In the genomic region with DNA sequence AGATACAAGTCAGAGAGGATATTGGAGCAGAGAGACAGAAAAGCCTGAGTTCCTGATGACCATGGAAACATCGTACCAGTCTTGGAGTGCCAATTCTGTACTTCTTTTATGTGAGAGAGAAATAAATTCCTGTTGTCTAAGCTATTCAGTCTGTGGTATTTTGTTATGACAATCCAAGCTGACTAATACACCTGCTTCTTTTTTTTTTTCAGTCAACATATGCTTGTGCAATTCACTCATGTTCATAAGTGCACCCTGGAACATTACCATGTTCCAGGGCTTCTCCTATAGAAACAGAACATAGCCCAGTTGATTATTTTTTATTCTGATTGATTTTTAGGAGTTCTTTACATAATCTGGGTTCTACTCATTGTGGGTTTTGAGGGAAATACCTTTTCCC, we compare ENCODE assay signal across 12 cellular contexts. TPM values are rescaled to one million over a fixed set of nuclear protein-coding genes. Genes with fewer than 3 reads are reported as not detected.
DNase-seq lines count a peak whose midpoint lies in the region; ATAC-seq and TF ChIP-seq lines count a peak whose summit lies in the region.
"Had no signal": no experiment of that assay in that cellular context is flagged by ENCODE, and none has a peak within 500 bp of the region (broad histone marks: within the 10 kb centered on the region; RNA-seq: fewer than 3 reads in every experiment).

No MANE protein-coding gene starts in this region.

- intact Hi-C loops in activated T-helper 1 cell treated with anti-CD3 and anti-CD28 coated beads, Interleukin-12 subunit alpha, Interleukin-12 subunit beta, Interleukin-2, Interleukin-4 antibody, amounts not matched to agents 30 ng/mL and 10 ng/mL and 1 ng/mL, durations not matched to agents 14 hours and 24 hours and 36 hours (cut with micrococcal nuclease), result loop anchor here (2.0 to 10.0 kb wide), 6 partner anchors 137 to 1561 kb away; a partner anchor contains a TSS

- peak overlapping the region; percentile 87 for H3K4me3 Mint-ChIP-seq in activated T-helper 1 cell treated with anti-CD3 and anti-CD28 coated beads, Interleukin-12 subunit alpha, Interleukin-12 subunit beta, Interleukin-2, Interleukin-4 antibody, amounts not matched to agents 30 ng/mL and 10 ng/mL and 1 ng/mL, durations not matched to agents 14 hours and 24 hours and 36 hours
- no peak overlapping the region for H3K4me3 Mint-ChIP-seq in stimulated activated memory B cell treated with anti-CD40 and anti-IgM and Interleukin-4, amounts not matched to agents 10 μg/mL and 1 μg/mL and 100 μg/mL, for 72 hours

- no peaks in the 10 kb centered on the region for H3K36me3 Mint-ChIP-seq in activated T-helper 1 cell treated with anti-CD3 and anti-CD28 coated beads, Interleukin-12 subunit alpha, Interleukin-12 subunit beta, Interleukin-2, Interleukin-4 antibody, amounts not matched to agents 30 ng/mL and 10 ng/mL and 1 ng/mL, durations not matched to agents 14 hours and 24 hours and 36 hours (ENCODE audit: low read depth)
- H3K36me3 Mint-ChIP-seq in stimulated activated memory B cell treated with anti-CD40 and anti-IgM and Interleukin-4, amounts not matched to agents 10 μg/mL and 1 μg/mL and 100 μg/mL, for 72 hours, result no peaks in the 10 kb centered on the region
- H3K36me3 Mint-ChIP-seq: natural killer cell treated with Interleukin-12 subunit alpha and Interleukin-12 subunit beta and Interleukin-15 and Interleukin-18, amount 100 ng/mL, for 72 hours had no signal

- no peak for TF ChIP-seq CTCF in fibroblast of villous mesenchyme (IDR thresholded peaks at IDR 0.05; ENCODE audit: insufficient read depth, low read depth, low read length)

- no peak overlapping the region for H3K27ac Mint-ChIP-seq in activated T-helper 1 cell treated with anti-CD3 and anti-CD28 coated beads, Interleukin-12 subunit alpha, Interleukin-12 subunit beta, Interleukin-2, Interleukin-4 antibody, amounts not matched to agents 30 ng/mL and 10 ng/mL and 1 ng/mL, durations not matched to agents 14 hours and 24 hours and 36 hours
- peak overlapping the region; percentile 94 for H3K27ac Mint-ChIP-seq in stimulated activated memory B cell treated with anti-CD40 and anti-IgM and Interleukin-4, amounts not matched to agents 10 μg/mL and 1 μg/mL and 100 μg/mL, for 72 hours

- H3K27me3 Mint-ChIP-seq in activated T-helper 1 cell treated with anti-CD3 and anti-CD28 coated beads, Interleukin-12 subunit alpha, Interleukin-12 subunit beta, Interleukin-2, Interleukin-4 antibody, amounts not matched to agents 30 ng/mL and 10 ng/mL and 1 ng/mL, durations not matched to agents 14 hours and 24 hours and 36 hours (ENCODE audit: insufficient read depth), result peaks cover 28% of the 10 kb centered on the region
- H3K27me3 Mint-ChIP-seq in stimulated activated memory B cell treated with anti-CD40 and anti-IgM and Interleukin-4, amounts not matched to agents 10 μg/mL and 1 μg/mL and 100 μg/mL, for 72 hours, result no peaks in the 10 kb centered on the region

- no peak overlapping the region for H3K4me3 ChIP-seq in fibroblast of villous mesenchyme (ENCODE audit: low read depth, low read length)
- H3K4me3 ChIP-seq: suprapubic skin had no signal

- no peaks in the 10 kb centered on the region for H3K9me3 Mint-ChIP-seq in activated T-helper 1 cell treated with anti-CD3 and anti-CD28 coated beads, Interleukin-12 subunit alpha, Interleukin-12 subunit beta, Interleukin-2, Interleukin-4 antibody, amounts not matched to agents 30 ng/mL and 10 ng/mL and 1 ng/mL, durations not matched to agents 14 hours and 24 hours and 36 hours
- no peaks in the 10 kb centered on the region for H3K9me3 Mint-ChIP-seq in stimulated activated memory B cell treated with anti-CD40 and anti-IgM and Interleukin-4, amounts not matched to agents 10 μg/mL and 1 μg/mL and 100 μg/mL, for 72 hours
- H3K9me3 Mint-ChIP-seq: natural killer cell treated with Interleukin-12 subunit alpha and Interleukin-12 subunit beta and Interleukin-15 and Interleukin-18, amount 100 ng/mL, for 72 hours had no signal

- no peak for ATAC-seq in stimulated activated memory B cell treated with anti-CD40 and anti-IgM and Interleukin-4, amounts not matched to agents 10 μg/mL and 1 μg/mL and 100 μg/mL, for 72 hours
- ATAC-seq in HG03521 (IDR thresholded peaks at IDR 0.05; ENCODE audit: unreplicated experiment), result no peak
- ATAC-seq: natural killer cell treated with Interleukin-12 subunit alpha and Interleukin-12 subunit beta and Interleukin-15 and Interleukin-18, amount 100 ng/mL, for 72 hours had no signal

- peaks cover 23% of the 10 kb centered on the region for H3K4me1 Mint-ChIP-seq in activated T-helper 1 cell treated with anti-CD3 and anti-CD28 coated beads, Interleukin-12 subunit alpha, Interleukin-12 subunit beta, Interleukin-2, Interleukin-4 antibody, amounts not matched to agents 30 ng/mL and 10 ng/mL and 1 ng/mL, durations not matched to agents 14 hours and 24 hours and 36 hours (ENCODE audit: low read depth)
- H3K4me1 Mint-ChIP-seq in stimulated activated memory B cell treated with anti-CD40 and anti-IgM and Interleukin-4, amounts not matched to agents 10 μg/mL and 1 μg/mL and 100 μg/mL, for 72 hours, result peaks cover 50% of the 10 kb centered on the region

- DNase-seq in LHCN-M2 (ENCODE audit: low read depth) (peak; percentile 28), fibroblast of villous mesenchyme (ENCODE audit: low read depth) (peak; percentile 42), SKM-1 treated with dmso at 0.1 percent for 144 hours (lab: John Stamatoyannopoulos, UW; ENCODE audit: unreplicated experiment) (no peak)
- DNase-seq in activated T-helper 1 cell treated with anti-CD3 and anti-CD28 coated beads, Interleukin-12 subunit alpha, Interleukin-12 subunit beta, Interleukin-2, Interleukin-4 antibody, amounts not matched to agents 30 ng/mL and 10 ng/mL and 1 ng/mL, durations not matched to agents 14 hours and 24 hours and 36 hours (ENCODE audit: low spot score), result no peak
- no peak for DNase-seq in effector CD4-positive, alpha-beta T cell
- DNase-seq: kidney glomerular epithelial cell, NCI-H187 treated with DMSO at 0.1 percent for 48 hours, NCI-H82 had no signal

RNA-seq across cellular contexts. Expression of a gene that starts 1.7 kb away (rescaled TPM):
- total RNA-seq in LHCN-M2 (2014; rRNA removed) (28.2 and 34.2 TPM in 2 replicates), fibroblast of villous mesenchyme (24.8 and 35.4 TPM in 2 replicates)
- 21.5 TPM for polyA plus RNA-seq in LHCN-M2 (2012)
- total RNA-seq in activated T-helper 1 cell treated with anti-CD3 and anti-CD28 coated beads, Interleukin-12 subunit alpha, Interleukin-12 subunit beta, Interleukin-2, Interleukin-4 antibody, amounts not matched to agents 30 ng/mL and 10 ng/mL and 1 ng/mL, durations not matched to agents 14 hours and 24 hours and 36 hours, result 13.1 and 13.3 TPM in 2 replicates

RNA-seq across cellular contexts. Expression of a gene that starts 43.6 kb away (rescaled TPM):
- total RNA-seq in LHCN-M2 (2014; rRNA removed) (0.34 TPM in 1 of 2 replicates, not detected in the other), fibroblast of villous mesenchyme (under 0.01 and 0.32 TPM in 2 replicates)
- polyA plus RNA-seq in LHCN-M2 (2012), result 0.05 TPM
- 0.44 TPM in 2 replicates for total RNA-seq in activated T-helper 1 cell treated with anti-CD3 and anti-CD28 coated beads, Interleukin-12 subunit alpha, Interleukin-12 subunit beta, Interleukin-2, Interleukin-4 antibody, amounts not matched to agents 30 ng/mL and 10 ng/mL and 1 ng/mL, durations not matched to agents 14 hours and 24 hours and 36 hours

Comparison
In these comparisons a context has a peak if more than half of its experiments do, and no peak if none do; other contexts are left out.
1. DNase-seq: peak in LHCN-M2 (single experiment) and fibroblast of villous mesenchyme (single experiment); none in activated T-helper 1 cell treated with anti-CD3 and anti-CD28 coated beads, Interleukin-12 subunit alpha, Interleukin-12 subunit beta, Interleukin-2, Interleukin-4 antibody, amounts not matched to agents 30 ng/mL and 10 ng/mL and 1 ng/mL, durations not matched to agents 14 hours and 24 hours and 36 hours (single experiment), effector CD4-positive, alpha-beta T cell (single experiment) and SKM-1 treated with dmso at 0.1 percent for 144 hours (single experiment).